In genomic region chr11:1762537-1763302, GRCh38 we compare ENCODE assay signal across 8 cellular contexts. TPM values are rescaled to one million over a fixed set of nuclear protein-coding genes. Genes with fewer than 3 reads are reported as not detected.
DNase-seq lines count a peak whose midpoint lies in the region; ATAC-seq and TF ChIP-seq lines count a peak whose summit lies in the region.

No MANE protein-coding gene starts in this region.

- H3K36me3 ChIP-seq in DOHH2 (ENCODE audit: control insufficient read depth, low read length): no peaks in the 10 kb centered on the region
- no peaks in the 10 kb centered on the region for H3K36me3 ChIP-seq in mammary epithelial cell (ENCODE audit: insufficient read depth, low read length)
- H3K36me3 ChIP-seq in upper lobe of left lung: peaks cover 10 to 36% (median 34%) of the 10 kb centered on the region in 4 donors

- 0% methylated on average over 6 of the region's 16 CpGs for WGBS in mammary epithelial cell (ENCODE audit: low coverage, missing lambda C conversion rate)
- 13 to 16% methylated on average over 13 to 16 of the region's 16 CpGs for WGBS in lower leg skin, 2 donors
- 17 to 38% methylated on average over 4 to 14 of the region's 16 CpGs for WGBS in upper lobe of left lung, 2 donors

- H4K20me1 ChIP-seq in DOHH2 (ENCODE audit: control insufficient read depth, insufficient read depth, low read depth, low read length) (no peaks in the 10 kb centered on the region), mammary epithelial cell (ENCODE audit: insufficient read depth, low read length) (no peaks in the 10 kb centered on the region)

- H3K9me2 ChIP-seq in DOHH2 (replicated peaks; ENCODE audit: control insufficient read depth, low read length): no peaks in the 10 kb centered on the region

- TF ChIP-seq CTCF in DOHH2 (IDR thresholded peaks at IDR 0.05; ENCODE audit: low read depth, low read length, poor library complexity, severe bottlenecking): no peak
- no peak for TF ChIP-seq CTCF in mammary epithelial cell (conservative IDR thresholded peaks at IDR 0.05 in 1 of 2, IDR thresholded peaks at IDR 0.05 in 1 of 2; ENCODE audit: extremely low read depth in 1 of 2, insufficient read depth in 1 of 2, low read depth in 1 of 2, low read length in 2 of 2)
- TF ChIP-seq CTCF in lower leg skin (IDR thresholded peaks at IDR 0.05): no peak
- no peak for TF ChIP-seq CTCF in upper lobe of left lung (IDR thresholded peaks at IDR 0.05)
- no peak for TF ChIP-seq CTCF in foreskin keratinocyte (conservative IDR thresholded peaks at IDR 0.05)

- intact Hi-C loops in mammary epithelial cell (cut with micrococcal nuclease): loop anchor here (1.0 to 5.0 kb wide), 3 partner anchors 12 to 395 kb away; partner anchors contain the start of gene IFITM10
- intact Hi-C loops in lower leg skin (cut with DNase I; ENCODE audit: low total_unique reads): no loop called here

- H3K9ac ChIP-seq in mammary epithelial cell (ENCODE audit: insufficient read depth, low read length): peak overlapping the region; percentile 56

- CTCF ChIA-PET in mammary epithelial cell (lab: Charles Lee; ENCODE audit: low non-redundant PET): interaction anchor here (0.5 kb wide), 1 partner anchor 70 kb away, joined by 13 read pairs; no protein-coding TSS in a partner anchor

- H3K79me2 ChIP-seq in DOHH2 (ENCODE audit: control insufficient read depth, low read length) (no peaks in the 10 kb centered on the region), mammary epithelial cell (ENCODE audit: insufficient read depth, low read length) (peaks cover 58% of the 10 kb centered on the region)

- TF ChIP-seq EP300 in upper lobe of left lung (IDR thresholded peaks at IDR 0.05): peak in 1 of 4 donors; percentile 44

- DNase-seq in NCI-H2029 (lab: John Stamatoyannopoulos, UW) (peak; percentile 91), mammary epithelial cell (peak; percentile 65), lower leg skin (ENCODE audit: low spot score in 2 of 2) (peak; percentile 83 to 95), upper lobe of left lung (peak; percentile 75 to 85), medulla oblongata (ENCODE audit: extremely low spot score) (no peak), NCI-H446 (lab: John Stamatoyannopoulos, UW) (no peak), foreskin keratinocyte (no peak)

- H3K4me1 ChIP-seq in DOHH2 (ENCODE audit: control insufficient read depth, low read length) (peaks cover 24% of the 10 kb centered on the region), mammary epithelial cell (ENCODE audit: insufficient read depth, low read length) (peaks cover 41% of the 10 kb centered on the region), upper lobe of left lung (peaks cover 33 to 65% (median 60%) of the 10 kb centered on the region in 4 donors), foreskin keratinocyte (peaks cover 5% of the 10 kb centered on the region)

- H3K9me3 ChIP-seq in DOHH2 (ENCODE audit: control insufficient read depth, insufficient read depth, low read length) (no peaks in the 10 kb centered on the region), mammary epithelial cell (replicated peaks; ENCODE audit: insufficient read depth, low read length) (no peaks in the 10 kb centered on the region), upper lobe of left lung (no peaks in the 10 kb centered on the region)

- ATAC-seq in upper lobe of left lung (ENCODE audit: low FRiP score in 2 of 2) (peak in 1 of 2 donors; percentile 28), foreskin keratinocyte (no peak)

- H3K4me2 ChIP-seq in DOHH2 (ENCODE audit: low read length) (peak overlapping the region; percentile 96), mammary epithelial cell (ENCODE audit: insufficient read depth, low read depth, low read length) (peak overlapping the region; percentile 90)

- no peaks in the 10 kb centered on the region for H3F3A ChIP-seq in DOHH2 (ENCODE audit: control insufficient read depth, insufficient read depth)

- H3K27ac ChIP-seq in DOHH2 (ENCODE audit: low read depth, low read length) (no peak overlapping the region), mammary epithelial cell (ENCODE audit: insufficient read depth, low read depth, low read length) (peak overlapping the region; percentile 25), upper lobe of left lung (peak overlapping the region; percentile 90 to 97 (median 93)), foreskin keratinocyte (no peak overlapping the region)

- in situ Hi-C loops in mammary epithelial cell (cut with MboI; ENCODE audit: low sequenced_read_pairs in 2 of 2): no loop called here

- TF ChIP-seq POLR2A in lower leg skin (IDR thresholded peaks at IDR 0.05) (no peak), upper lobe of left lung (IDR thresholded peaks at IDR 0.05) (peak in 3 of 4 donors; percentile 32 to 69 (median 61))

- no TSS peak for BruUV-seq in mammary epithelial cell (replicated peaks; lab: Mats Ljungman, UMichigan)

- no peak overlapping the region for H2AFZ ChIP-seq in mammary epithelial cell (ENCODE audit: low read depth, low read length)

- H3K4me3 ChIP-seq in DOHH2 (ENCODE audit: low read length) (peak overlapping the region; percentile 90), mammary epithelial cell (replicated peaks in 1 of 3; ENCODE audit: insufficient read depth in 1 of 3, low read depth in 2 of 3, low read length in 3 of 3) (peak overlapping the region; percentile 58 to 93 (median 83)), lower leg skin (ENCODE audit: low read depth, poor library complexity, severe bottlenecking) (peak overlapping the region; percentile 96), upper lobe of left lung (peak overlapping the region; percentile 84 to 99 (median 97))

- no peaks in the 10 kb centered on the region for H3K27me3 ChIP-seq in DOHH2 (ENCODE audit: control insufficient read depth, low read length)
- H3K27me3 ChIP-seq in mammary epithelial cell (ENCODE audit: insufficient read depth, low read length): no peaks in the 10 kb centered on the region
- no peaks in the 10 kb centered on the region for H3K27me3 ChIP-seq in upper lobe of left lung
- no peaks in the 10 kb centered on the region for H3K27me3 ChIP-seq in foreskin keratinocyte

- dilution Hi-C loops in mammary epithelial cell (cut with HindIII; ENCODE audit: low sequenced_read_pairs): no loop called here

RNA-seq across cellular contexts. Expression of gene CTSD, which starts 1.0 kb away (rescaled TPM):
- 100 to 1,000 TPM; 550 to 659 TPM for total RNA-seq in mammary epithelial cell
- polyA plus RNA-seq in mammary epithelial cell: 569 TPM
- polyA minus RNA-seq in mammary epithelial cell: 834 TPM
- 100 to 1,000 TPM; 573 to 913 (median 707) TPM for total RNA-seq in lower leg skin
- 1,000 to 10,000 TPM in 5 of 6 donors, 100 to 1,000 TPM in 1; 993 to 3,355 (median 2,221) TPM for total RNA-seq in upper lobe of left lung
- total RNA-seq in foreskin keratinocyte: 116 and 154 TPM in 2 replicates
- polyA plus RNA-seq in foreskin keratinocyte: 185 and 260 TPM in 2 replicates

RNA-seq across cellular contexts. Expression of gene IFITM10, which starts 12.3 kb away (rescaled TPM):
- 10 to 100 TPM; 10.2 to 32.3 TPM for total RNA-seq in mammary epithelial cell
- 8.2 TPM for polyA plus RNA-seq in mammary epithelial cell
- 5.4 TPM for polyA minus RNA-seq in mammary epithelial cell
- 10 to 100 TPM in 1 of 4 donors, 1 to 10 TPM in 3; 2.5 to 13.7 (median 6.3) TPM for total RNA-seq in lower leg skin
- 10 to 100 TPM in 4 of 6 donors, 1 to 10 TPM in 2; 8.7 to 28.3 (median 14.2) TPM for total RNA-seq in upper lobe of left lung
- 0.04 and 0.14 TPM in 2 replicates for total RNA-seq in foreskin keratinocyte
- polyA plus RNA-seq in foreskin keratinocyte: 0.06 TPM in 1 of 2 replicates, not detected in the other

Comparison
In these comparisons a context has a peak if more than half of its experiments do, and no peak if none do; other contexts are left out.
1. H3K27ac ChIP-seq: peak in mammary epithelial cell (single experiment) and upper lobe of left lung (4 of 4); none in DOHH2 (single experiment) and foreskin keratinocyte (single experiment).
2. DNase-seq: peak in NCI-H2029 (single experiment), mammary epithelial cell (single experiment), lower leg skin (2 of 2) and upper lobe of left lung (2 of 2); none in medulla oblongata (single experiment), NCI-H446 (0 of 2) and foreskin keratinocyte (0 of 2).
3. POLR2A ChIP-seq: peak in upper lobe of left lung (3 of 4); none in lower leg skin (0 of 2).
4. Peak in every context shown above with its lines, with median percentiles within 50 percentile points of each other: H3K4me3 ChIP-seq.